Comparison of ENCODE assay signal across 1 cellular context in genomic region chr17:42683407-42684031, GRCh38.
TF ChIP-seq lines count a peak whose summit lies in the region.

No MANE protein-coding gene starts in this region.

TF ChIP-seq in GM12878, 131 proteins besides CTCF, POLR2A, EP300 and RAD21:
- TF ChIP-seq POLR2AphosphoS2 (IDR thresholded peaks at IDR 0.05; ENCODE audit: low read depth, low read length) = no peak
- TF ChIP-seq ZNF592 (IDR thresholded peaks at IDR 0.05) = no peak
- TF ChIP-seq NR2C2 (IDR thresholded peaks at IDR 0.05; ENCODE audit: borderline replicate concordance, control insufficient read depth, insufficient read length, low read depth) = no peak
- TF ChIP-seq ZBED1 (IDR thresholded peaks at IDR 0.05; ENCODE audit: borderline replicate concordance) = no peak
- no peak for TF ChIP-seq E4F1 (IDR thresholded peaks at IDR 0.05; ENCODE audit: borderline replicate concordance, partially characterized antibody)
- no peak for TF ChIP-seq STAT3 (IDR thresholded peaks at IDR 0.05; ENCODE audit: low read depth, low read length)
- no peak for TF ChIP-seq ZBTB4 (CRISPR knock-in tag; IDR thresholded peaks at IDR 0.05)
- TF ChIP-seq, protein P1, sequence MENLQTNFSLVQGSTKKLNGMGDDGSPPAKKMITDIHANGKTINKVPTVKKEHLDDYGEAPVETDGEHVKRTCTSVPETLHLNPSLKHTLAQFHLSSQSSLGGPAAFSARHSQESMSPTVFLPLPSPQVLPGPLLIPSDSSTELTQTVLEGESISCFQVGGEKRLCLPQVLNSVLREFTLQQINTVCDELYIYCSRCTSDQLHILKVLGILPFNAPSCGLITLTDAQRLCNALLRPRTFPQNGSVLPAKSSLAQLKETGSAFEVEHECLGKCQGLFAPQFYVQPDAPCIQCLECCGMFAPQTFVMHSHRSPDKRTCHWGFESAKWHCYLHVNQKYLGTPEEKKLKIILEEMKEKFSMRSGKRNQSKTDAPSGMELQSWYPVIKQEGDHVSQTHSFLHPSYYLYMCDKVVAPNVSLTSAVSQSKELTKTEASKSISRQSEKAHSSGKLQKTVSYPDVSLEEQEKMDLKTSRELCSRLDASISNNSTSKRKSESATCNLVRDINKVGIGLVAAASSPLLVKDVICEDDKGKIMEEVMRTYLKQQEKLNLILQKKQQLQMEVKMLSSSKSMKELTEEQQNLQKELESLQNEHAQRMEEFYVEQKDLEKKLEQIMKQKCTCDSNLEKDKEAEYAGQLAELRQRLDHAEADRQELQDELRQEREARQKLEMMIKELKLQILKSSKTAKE (IDR thresholded peaks at IDR 0.05; ENCODE audit: low read depth, poor library complexity, severe bottlenecking) = no peak
TF ChIP-seq in GM12878: peak in this region for 0.
